ENCODE assay signal across 31 cellular contexts in genomic region chr16:65422934-65423333, GRCh38.
"Had no signal": no experiment of that assay in that cellular context is flagged by ENCODE, and none has a peak within 500 bp of the region (broad histone marks: within the 10 kb centered on the region; RNA-seq: fewer than 3 reads in every experiment).

No MANE protein-coding gene starts in this region.

- H3K9me3 ChIP-seq: ascending aorta had no signal

- H3K36me3 ChIP-seq: ascending aorta, cardiac muscle cell had no signal

- H3K27me3 ChIP-seq: ascending aorta, cardiac muscle cell had no signal

- H3K27ac ChIP-seq: ascending aorta, cardiac muscle cell, VCaP had no signal

- FAIRE-seq: bronchial epithelial cell, TTC549 had no signal

- ATAC-seq: activated CD8-positive, alpha-beta memory T cell treated with anti-CD3 and anti-CD28 coated beads, Interleukin-2, amount 10 ng/mL, durations not matched to agents 7 days and 5 days; activated CD8-positive, alpha-beta T cell treated with anti-CD3 and anti-CD28 coated beads, Interleukin-2, amount 10 ng/mL, durations not matched to agents 7 days and 5 days; activated naive CD8-positive, alpha-beta T cell treated with anti-CD3 and anti-CD28 coated beads, Interleukin-2, amount 50 U/mL, for 24 hours had no signal

- DNase-seq: activated B cell treated with CpG ODN at 0.5 μM for 24 hours; activated CD4-positive, alpha-beta memory T cell treated with anti-CD3 and anti-CD28 coated beads, Interleukin-2, amount 10 ng/mL, durations not matched to agents 7 days and 5 days; activated CD4-positive, alpha-beta T cell treated with anti-CD3 and anti-CD28 coated beads for 4 hours; activated CD4-positive, alpha-beta T cell treated with anti-CD3 and anti-CD28 coated beads, Interleukin-2, amount 10 ng/mL, durations not matched to agents 7 days and 5 days; activated CD4-positive, alpha-beta T cell treated with anti-CD3 and anti-CD28 coated beads, Interleukin-2, amount 50 U/mL, for 48 hours; activated CD4-positive, CD25-positive, alpha-beta regulatory T cell treated with anti-CD3 and anti-CD28 coated beads, Interleukin-2, amount 50 U/mL, for 72 hours; activated CD8-positive, alpha-beta memory T cell treated with anti-CD3 and anti-CD28 coated beads for 24 hours; activated CD8-positive, alpha-beta memory T cell treated with anti-CD3 and anti-CD28 coated beads, Interleukin-2, amount 10 ng/mL, durations not matched to agents 7 days and 5 days; activated CD8-positive, alpha-beta memory T cell treated with anti-CD3 and anti-CD28 coated beads, Interleukin-2, amount 50 U/mL, for 48 hours; activated CD8-positive, alpha-beta T cell treated with anti-CD3 and anti-CD28 coated beads, Interleukin-2, amount 10 ng/mL, durations not matched to agents 7 days and 5 days; activated effector memory CD4-positive, alpha-beta T cell treated with Interleukin-2 at 50 U/mL for 16 hours; activated gamma-delta T cell; activated naive CD4-positive, alpha-beta T cell treated with anti-CD3 and anti-CD28 coated beads, Interleukin-2, amount 10 ng/mL, durations not matched to agents 7 days and 5 days; activated naive CD4-positive, alpha-beta T cell treated with Interleukin-2 at 50 U/mL for 16 hours; activated naive CD8-positive, alpha-beta T cell treated with anti-CD3 and anti-CD28 coated beads, Interleukin-2, amount 10 ng/mL, durations not matched to agents 7 days and 5 days; activated naive CD8-positive, alpha-beta T cell treated with anti-CD3 and anti-CD28 coated beads, Interleukin-2, amount 50 U/mL, for 24 hours; activated T-cell treated with anti-CD3 and anti-CD28 coated beads, Interleukin-2, amount 50 U/mL, for 24 hours; activated T-cell treated with anti-CD3 and anti-CD28 coated beads, Interleukin-2, amount 50 U/mL, for 48 hours; amygdala; anterior cingulate cortex; central memory CD4-positive, alpha-beta T cell; cerebellar nuclear complex; SW 1271; T-helper 1 cell; T-helper 2 cell; T-helper 9 cell had no signal

- H3K4me1 ChIP-seq: ascending aorta had no signal

- H3K4me3 ChIP-seq: ascending aorta, cardiac muscle cell had no signal
